ENCODE assay signal across 8 cellular contexts in the genomic region with DNA sequence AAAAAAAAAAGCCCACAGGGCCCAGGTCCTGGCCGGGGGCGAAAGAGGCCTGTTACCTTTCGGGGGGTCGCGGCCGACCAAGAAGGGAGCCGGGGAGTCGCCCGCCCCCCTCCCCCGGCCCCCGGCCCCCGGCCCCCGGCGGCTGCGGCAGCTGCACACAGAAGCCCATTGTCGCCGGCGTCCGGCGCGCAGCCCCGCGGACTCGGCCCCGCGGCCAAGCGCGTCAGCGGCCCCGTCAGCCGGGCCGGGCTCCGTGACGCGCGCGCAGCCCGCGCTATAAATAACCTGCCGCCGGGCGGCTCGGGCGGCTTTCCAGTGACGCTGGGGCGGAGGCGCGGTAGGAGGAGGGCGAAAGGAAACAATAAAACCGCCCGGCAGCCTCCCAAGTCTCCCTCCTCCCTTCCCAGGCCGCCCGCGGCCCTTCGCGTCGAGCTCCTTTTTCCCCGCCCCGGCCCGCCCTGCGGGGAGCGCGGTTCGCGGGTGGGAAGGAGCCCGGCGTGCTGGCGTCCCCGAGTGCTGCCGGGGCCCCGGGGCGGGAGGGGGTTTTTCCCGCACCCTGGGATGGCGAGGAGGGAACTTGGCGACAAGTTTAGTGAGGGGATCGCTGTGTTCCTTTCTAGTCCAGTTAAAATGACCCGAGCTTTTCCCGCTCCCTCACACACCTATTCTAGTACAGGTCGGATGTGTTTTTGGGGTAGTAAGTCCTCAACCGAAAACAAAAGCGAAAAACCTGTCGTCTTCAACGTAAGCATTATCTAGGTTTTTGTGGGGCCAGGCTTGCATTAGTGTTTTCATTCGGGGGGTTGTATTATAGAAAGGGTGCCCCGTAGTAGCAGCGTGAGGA. TPM values are rescaled to one million over a fixed set of nuclear protein-coding genes. Genes with fewer than 3 reads are reported as not detected.
A peak's percentile ranks its signal among the peaks of the same experiment; 100 is the strongest.
DNase-seq lines count a peak whose midpoint lies in the region; FAIRE-seq and TF ChIP-seq lines count a peak whose summit lies in the region.

No MANE protein-coding gene starts in this region.

- DNase-seq in ELR (ENCODE audit: low read depth) (peak; percentile 94), H4 (ENCODE audit: low spot score) (peak; percentile 84), Kasumi-1 (lab: John Stamatoyannopoulos, UW) (peak; percentile 93 to 94), SJCRH30 (peak; percentile 88 to 91), frontal cortex (ENCODE audit: low spot score in 2 of 2) (peak; percentile 87 to 93)
- DNase-seq in activated naive CD4-positive, alpha-beta T cell treated with Interleukin-2 at 50 U/mL for 16 hours = peak; percentile 88

- peak overlapping the region; percentile 60 to 99 (median 95) for H3K9ac ChIP-seq in subcutaneous abdominal adipose tissue (ENCODE audit: low read length in 5 of 5)

- peak; percentile 16 for TF ChIP-seq CTCF in neutrophil (IDR thresholded peaks at IDR 0.05)

- H3K4me1 ChIP-seq in SJCRH30 (no peaks in the 10 kb centered on the region), neutrophil (ENCODE audit: control insufficient read depth in 1 of 2, insufficient read depth in 1 of 2, low read depth in 1 of 2, low read length in 1 of 2) (peaks cover 18 to 22% of the 10 kb centered on the region in 2 experiments), subcutaneous abdominal adipose tissue (ENCODE audit: control insufficient read depth in 5 of 5, insufficient read depth in 5 of 5, low read length in 5 of 5) (peaks cover 3 to 18% (median 11%) of the 10 kb centered on the region in 5 donors)

- peak overlapping the region; percentile 97 for H3K4me3 ChIP-seq in SJCRH30
- peak overlapping the region; percentile 71 to 92 for H3K4me3 ChIP-seq in neutrophil (ENCODE audit: low read depth in 1 of 2, low read length in 1 of 2)
- H3K4me3 ChIP-seq in subcutaneous abdominal adipose tissue (ENCODE audit: low read depth in 1 of 5, low read length in 5 of 5) = peak overlapping the region; percentile 79 to 91 (median 83)

- H3K27me3 ChIP-seq in SJCRH30 (no peaks in the 10 kb centered on the region), neutrophil (peaks cover 17% of the 10 kb centered on the region), subcutaneous abdominal adipose tissue (ENCODE audit: control insufficient read depth in 5 of 5, insufficient read depth in 4 of 5, low read length in 5 of 5) (no peaks in the 10 kb centered on the region)

- H3K36me3 ChIP-seq in SJCRH30 (no peaks in the 10 kb centered on the region), neutrophil (no peaks in the 10 kb centered on the region), subcutaneous abdominal adipose tissue (ENCODE audit: control insufficient read depth in 5 of 5, insufficient read depth in 5 of 5, low read length in 5 of 5) (no peaks in the 10 kb centered on the region)

- no peaks in the 10 kb centered on the region for H3K9me3 ChIP-seq in SJCRH30 (replicated peaks)
- no peaks in the 10 kb centered on the region for H3K9me3 ChIP-seq in neutrophil
- H3K9me3 ChIP-seq in subcutaneous abdominal adipose tissue (ENCODE audit: control insufficient read depth in 5 of 5, low read length in 5 of 5) = no peaks in the 10 kb centered on the region

- H3K27ac ChIP-seq in SJCRH30 (peak overlapping the region; percentile 100), neutrophil (peak overlapping the region; percentile 96), subcutaneous abdominal adipose tissue (ENCODE audit: low read depth, low read length) (peak overlapping the region; percentile 99)

- FAIRE-seq in frontal cortex (lab: Jason Lieb, UNC) = no peak

RNA-seq across cellular contexts. Expression of a gene that starts 10.0 kb away (rescaled TPM):
- total RNA-seq in H4 (2014; rRNA removed; shearing (Covaris generic)) = 0.70 TPM in 1 of 2 replicates, not detected in the other
- total RNA-seq in SJCRH30 (2014; rRNA removed; shearing (Covaris generic)) = 0.46 and 0.51 TPM in 2 replicates
- 15.1 TPM for total RNA-seq in frontal cortex

Comparison
In these comparisons a context has a peak if more than half of its experiments do, and no peak if none do; other contexts are left out.
1. Peak in every context shown above with its lines: DNase-seq, H3K4me3 ChIP-seq and H3K27ac ChIP-seq.